15 cellular contexts compared by ENCODE assay signal in genomic region chr12:68479832-68480291, GRCh38.
DNase-seq lines count a peak whose midpoint lies in the region; ATAC-seq, FAIRE-seq and TF ChIP-seq lines count a peak whose summit lies in the region.
"Had no signal": no experiment of that assay in that cellular context is flagged by ENCODE, and none has a peak within 500 bp of the region (broad histone marks: within the 10 kb centered on the region; RNA-seq: fewer than 3 reads in every experiment).

No MANE protein-coding gene starts in this region.

- no peaks in the 10 kb centered on the region for H3K9me3 ChIP-seq in SK-N-MC (ENCODE audit: low read depth, low read length)
- H3K9me3 ChIP-seq: left ventricle myocardium inferior, psoas muscle had no signal

- H3K27ac Mint-ChIP-seq in activated CD8-positive, alpha-beta T cell treated with anti-CD3 and anti-CD28 coated beads for 36 hours, result no peak overlapping the region
- H3K27ac Mint-ChIP-seq: GM23338 had no signal

- no peak for TF ChIP-seq POLR2A in GM12892 (IDR thresholded peaks at IDR 0.05; ENCODE audit: low read depth, low read length)

- intact Hi-C loops in activated CD8-positive, alpha-beta T cell treated with anti-CD3 and anti-CD28 coated beads for 36 hours (cut with micrococcal nuclease), result loop anchor here (5.0 kb wide), 2 partner anchors 118 to 207 kb away; partner anchors contain the start of gene NUP107

- H3K36me3 ChIP-seq in SK-N-MC (ENCODE audit: insufficient read depth, low read length), result no peaks in the 10 kb centered on the region
- H3K36me3 ChIP-seq: left ventricle myocardium inferior had no signal

- no peak for FAIRE-seq in GM12892 (lab: Jason Lieb, UNC)

- H3K4me3 ChIP-seq in SK-N-MC (no peak overlapping the region), epithelial cell of esophagus (ENCODE audit: low read length) (no peak overlapping the region)
- H3K4me3 ChIP-seq: GM23338, left ventricle myocardium inferior, psoas muscle had no signal

- CTCF ChIA-PET in activated CD8-positive, alpha-beta T cell treated with anti-CD3 and anti-CD28 coated beads for 36 hours (lab: Charles Lee), result no interaction called here

- DNase-seq in ELR (ENCODE audit: low read depth), result peak; percentile 23
- no peak for DNase-seq in SK-N-MC (ENCODE audit: low read depth, low spot score)
- peak; percentile 64 for DNase-seq in epithelial cell of esophagus (ENCODE audit: low read depth)
- DNase-seq in renal cortical epithelial cell (ENCODE audit: low read depth), result peak; percentile 22
- no peak for DNase-seq in activated CD8-positive, alpha-beta T cell treated with anti-CD3 and anti-CD28 coated beads for 36 hours
- DNase-seq in GM12892 (ENCODE audit: insufficient read length), result no peak
- DNase-seq: activated CD4-positive, alpha-beta T cell treated with anti-CD3 and anti-CD28 coated beads, Interleukin-2, amount 50 U/mL, for 4 hours; cortex of kidney; left ventricle myocardium inferior; NCI-H1694 treated with DMSO at 0.1 percent for 48 hours; psoas muscle; stimulated activated CD4-positive, alpha-beta T cell treated with anti-CD3 and anti-CD28 coated beads, Interleukin-15, amount 100 ng/mL, for 24 hours; substantia nigra had no signal

- H3K4me3 Mint-ChIP-seq in activated CD8-positive, alpha-beta T cell treated with anti-CD3 and anti-CD28 coated beads for 36 hours, result no peak overlapping the region
- H3K4me3 Mint-ChIP-seq: GM23338 had no signal

- H3K36me3 Mint-ChIP-seq in activated CD8-positive, alpha-beta T cell treated with anti-CD3 and anti-CD28 coated beads for 36 hours (ENCODE audit: low read depth), result peaks cover 9% of the 10 kb centered on the region

- no peak overlapping the region for H3K9ac ChIP-seq in SK-N-MC (ENCODE audit: insufficient read length)

- ATAC-seq in activated CD8-positive, alpha-beta T cell treated with anti-CD3 and anti-CD28 coated beads for 36 hours, result no peak
- ATAC-seq in HG03108 (IDR thresholded peaks at IDR 0.05; ENCODE audit: unreplicated experiment), result no peak
- ATAC-seq: GM23338, psoas muscle had no signal

- H3K4me1 Mint-ChIP-seq in activated CD8-positive, alpha-beta T cell treated with anti-CD3 and anti-CD28 coated beads for 36 hours (ENCODE audit: low read depth), result peaks cover 38% of the 10 kb centered on the region

- no peaks in the 10 kb centered on the region for H3K27me3 Mint-ChIP-seq in activated CD8-positive, alpha-beta T cell treated with anti-CD3 and anti-CD28 coated beads for 36 hours

- H3K9me3 Mint-ChIP-seq in activated CD8-positive, alpha-beta T cell treated with anti-CD3 and anti-CD28 coated beads for 36 hours, result peaks cover 7% of the 10 kb centered on the region

- H3K27ac ChIP-seq in SK-N-MC, result peak overlapping the region; percentile 83
- H3K27ac ChIP-seq: left ventricle myocardium inferior, psoas muscle had no signal

- POLR2A ChIA-PET in activated CD8-positive, alpha-beta T cell treated with anti-CD3 and anti-CD28 coated beads for 36 hours (lab: Charles Lee), result interaction anchor here (1.4 to 1.6 kb wide), 2 partner anchors 23 to 28 kb away, joined by 4 to 5 read pairs; no protein-coding TSS in a partner anchor

- no peak for TF ChIP-seq CTCF in epithelial cell of esophagus (IDR thresholded peaks at IDR 0.05; ENCODE audit: insufficient read depth, low read depth, low read length, missing control alignments)
- no peak for TF ChIP-seq CTCF in activated CD8-positive, alpha-beta T cell treated with anti-CD3 and anti-CD28 coated beads for 36 hours (IDR thresholded peaks at IDR 0.05)

Comparison
In these comparisons a context has a peak if more than half of its experiments do, and no peak if none do; other contexts are left out.
1. DNase-seq: peak in ELR (single experiment), epithelial cell of esophagus (single experiment) and renal cortical epithelial cell (single experiment); none in SK-N-MC (single experiment), activated CD8-positive, alpha-beta T cell treated with anti-CD3 and anti-CD28 coated beads for 36 hours (single experiment) and GM12892 (single experiment).